In genomic region chr13:20474515-20474914, GRCh38 we compare ENCODE assay signal across 1 cellular context.
TF ChIP-seq lines count a peak whose summit lies in the region.

No MANE protein-coding gene starts in this region.

TF ChIP-seq in H1, 55 proteins besides CTCF, POLR2A, EP300 and RAD21:
- TF ChIP-seq SP2 (IDR thresholded peaks at IDR 0.05; ENCODE audit: low read length) (no peak), SP4 (IDR thresholded peaks at IDR 0.05; ENCODE audit: low read length) (no peak), CHD1 (IDR thresholded peaks at IDR 0.05; ENCODE audit: low read depth, low read length) (no peak), E2F6 (IDR thresholded peaks at IDR 0.05) (no peak), CHD7 (IDR thresholded peaks at IDR 0.05; ENCODE audit: insufficient replicate concordance, low read length) (no peak), TCF12 (IDR thresholded peaks at IDR 0.05; ENCODE audit: low read depth, low read length) (no peak), TAF1 (IDR thresholded peaks at IDR 0.05; ENCODE audit: low read depth, low read length) (no peak), KDM5A (IDR thresholded peaks at IDR 0.05; ENCODE audit: low read length) (no peak), USF2 (IDR thresholded peaks at IDR 0.05; ENCODE audit: low read length) (no peak), FOSL1 (IDR thresholded peaks at IDR 0.05; ENCODE audit: insufficient read depth, low read depth, low read length) (no peak), SRF (IDR thresholded peaks at IDR 0.05; ENCODE audit: low read depth, low read length) (no peak), RBBP5 (IDR thresholded peaks at IDR 0.05; ENCODE audit: borderline replicate concordance, low read depth, low read length) (no peak), SIX5 (IDR thresholded peaks at IDR 0.05; ENCODE audit: low read depth, low read length) (no peak), JUND (IDR thresholded peaks at IDR 0.05; ENCODE audit: low read length) (no peak), SUZ12 (IDR thresholded peaks at IDR 0.05; ENCODE audit: low read length) (no peak), HDAC6 (IDR thresholded peaks at IDR 0.05; ENCODE audit: low read depth, low read length) (no peak), SAP30 (IDR thresholded peaks at IDR 0.05; ENCODE audit: insufficient read depth, insufficient replicate concordance, low read length) (no peak)
